Comparison of ENCODE assay signal across 4 cellular contexts in the genomic region with DNA sequence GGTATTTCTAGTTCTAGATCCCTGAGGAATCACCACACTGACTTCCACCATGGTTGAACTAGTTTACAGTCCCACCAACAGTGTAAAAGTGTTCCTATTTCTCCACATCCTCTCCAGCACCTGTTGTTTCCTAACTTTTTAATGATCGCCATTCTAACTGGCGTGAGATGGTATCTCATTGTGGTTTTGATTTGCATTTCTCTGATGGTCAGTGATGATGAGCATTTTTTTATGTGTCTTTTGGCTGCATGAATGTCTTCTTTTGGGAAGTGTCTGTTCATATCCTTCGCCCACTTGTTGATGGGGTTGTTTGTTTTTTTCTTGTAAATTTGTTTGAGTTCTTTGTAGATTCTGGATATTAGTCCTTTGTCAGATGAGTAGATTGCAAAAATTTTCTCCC. TPM values are rescaled to one million over a fixed set of nuclear protein-coding genes. Genes with fewer than 3 reads are reported as not detected.
DNase-seq lines count a peak whose midpoint lies in the region; ATAC-seq, FAIRE-seq and TF ChIP-seq lines count a peak whose summit lies in the region.
"Not testable (repeated sequence)": the region's sequence is repeated elsewhere in the genome, so short reads cannot be mapped to it uniquely, and the experiment has no call there.

No MANE protein-coding gene starts in this region.

- not testable (repeated sequence) for TF ChIP-seq EP300 in K562 (IDR thresholded peaks at IDR 0.05; ENCODE audit: low read length)

- not testable (repeated sequence) for TF ChIP-seq RAD21 in K562 (CRISPR knock-in tag; conservative IDR thresholded peaks at IDR 0.05 in 1 of 2, IDR thresholded peaks at IDR 0.05 in 1 of 2)

- peak overlapping the region; percentile 65 for H3K4me3 Mint-ChIP-seq in endothelial cell (ENCODE audit: unreplicated experiment)
- not testable (repeated sequence) for H3K4me3 Mint-ChIP-seq in stimulated activated naive B cell treated with anti-CD40 and anti-IgM and Interleukin-4, amounts not matched to agents 10 μg/mL and 1 μg/mL and 100 μg/mL, for 72 hours

- H3K4me2 ChIP-seq in K562 (ENCODE audit: insufficient read depth, low read length) = not testable (repeated sequence)

- H3K79me2 ChIP-seq in K562 (ENCODE audit: control insufficient read depth, insufficient read depth, low read length) = peaks cover 13% of the 10 kb centered on the region

- H3K27me3 Mint-ChIP-seq in endothelial cell (ENCODE audit: unreplicated experiment); stimulated activated naive B cell treated with anti-CD40 and anti-IgM and Interleukin-4, amounts not matched to agents 10 μg/mL and 1 μg/mL and 100 μg/mL, for 72 hours: not testable (repeated sequence)

- H3K27ac Mint-ChIP-seq in endothelial cell (ENCODE audit: unreplicated experiment) = not testable (repeated sequence)
- peak overlapping the region; percentile 31 for H3K27ac Mint-ChIP-seq in stimulated activated naive B cell treated with anti-CD40 and anti-IgM and Interleukin-4, amounts not matched to agents 10 μg/mL and 1 μg/mL and 100 μg/mL, for 72 hours

- H3K9me3 Mint-ChIP-seq in endothelial cell (ENCODE audit: unreplicated experiment); stimulated activated naive B cell treated with anti-CD40 and anti-IgM and Interleukin-4, amounts not matched to agents 10 μg/mL and 1 μg/mL and 100 μg/mL, for 72 hours: not testable (repeated sequence)

- not testable (repeated sequence) for H3K27me3 ChIP-seq in K562 (ENCODE audit: control insufficient read depth in 2 of 2, insufficient read depth in 2 of 2, low read length in 2 of 2)

- not testable (repeated sequence) for H3K9me1 ChIP-seq in K562 (ENCODE audit: control insufficient read depth, insufficient read depth, low read length)

- H3K36me3 Mint-ChIP-seq in endothelial cell (ENCODE audit: low read depth, unreplicated experiment) = not testable (repeated sequence)
- peaks cover 15 to 26% of the 10 kb centered on the region in 2 donors for H3K36me3 Mint-ChIP-seq in stimulated activated naive B cell treated with anti-CD40 and anti-IgM and Interleukin-4, amounts not matched to agents 10 μg/mL and 1 μg/mL and 100 μg/mL, for 72 hours

- peaks cover 13 to 24% of the 10 kb centered on the region in 2 experiments; a peak in 2 of 3 replicates for H3K36me3 ChIP-seq in HEK293 (ENCODE audit: control insufficient read depth in 2 of 2, insufficient read depth in 1 of 2, low read length in 2 of 2)
- not testable (repeated sequence) for H3K36me3 ChIP-seq in K562 (ENCODE audit: control insufficient read depth, insufficient read depth, low read length)

- H3K4me1 Mint-ChIP-seq in endothelial cell (ENCODE audit: unreplicated experiment) = not testable (repeated sequence)
- H3K4me1 Mint-ChIP-seq in stimulated activated naive B cell treated with anti-CD40 and anti-IgM and Interleukin-4, amounts not matched to agents 10 μg/mL and 1 μg/mL and 100 μg/mL, for 72 hours = peaks cover 12 to 20% of the 10 kb centered on the region in 2 donors

- TF ChIP-seq CTCF in HEK293 (tag by site-specific recombination; IDR thresholded peaks at IDR 0.05); K562 (IDR thresholded peaks at IDR 0.05 in 2 of 3, conservative IDR thresholded peaks at IDR 0.05 in 1 of 3; ENCODE audit: insufficient read depth in 2 of 3, low read depth in 1 of 3, low read length in 3 of 3); endothelial cell (IDR thresholded peaks at IDR 0.05; ENCODE audit: unreplicated experiment): not testable (repeated sequence)

- not testable (repeated sequence) for TF ChIP-seq POLR2A in K562 (conservative IDR thresholded peaks at IDR 0.05)

- in situ Hi-C loops in K562 (cut with MboI) = not testable (repeated sequence)

- H3K9me3 ChIP-seq in HEK293 (ENCODE audit: control insufficient read depth, insufficient read depth, low read depth, low read length); K562 (replicated peaks; ENCODE audit: control insufficient read depth, insufficient read depth, low read depth, low read length): not testable (repeated sequence)

- H3K4me3 ChIP-seq in HEK293 (ENCODE audit: low read depth, low read length); K562: not testable (repeated sequence)

- not testable (repeated sequence) for H4K20me1 ChIP-seq in K562 (replicated peaks; ENCODE audit: control insufficient read depth, insufficient read depth, low read length)

- not testable (repeated sequence) for DNase-seq in K562 (ENCODE audit: extremely low read depth in 1 of 4, low spot score in 3 of 4); endothelial cell (ENCODE audit: low spot score); stimulated activated naive B cell treated with anti-CD40 and anti-IgM and Interleukin-4, amounts not matched to agents 10 μg/mL and 1 μg/mL and 100 μg/mL, for 72 hours

- not testable (repeated sequence) for BruUV-seq in K562 (replicated peaks; lab: Mats Ljungman, UMichigan)

- not testable (repeated sequence) for FAIRE-seq in K562 (lab: Jason Lieb, UNC)

- not testable (repeated sequence) for H3K4me1 ChIP-seq in HEK293 (ENCODE audit: control insufficient read depth, insufficient read depth, low read length); K562 (replicated peaks in 1 of 2; ENCODE audit: control insufficient read depth in 2 of 2, insufficient read depth in 2 of 2, low read length in 2 of 2)

- WGBS in K562 (ENCODE audit: insufficient coverage, low coverage, missing lambda C conversion rate) = 88% methylated on average over 1 of the region's 3 CpGs

- intact Hi-C loops in K562 (cut with micrococcal nuclease) = not testable (repeated sequence)

- ATAC-seq in K562; stimulated activated naive B cell treated with anti-CD40 and anti-IgM and Interleukin-4, amounts not matched to agents 10 μg/mL and 1 μg/mL and 100 μg/mL, for 72 hours (replicated peaks): not testable (repeated sequence)

- not testable (repeated sequence) for H3K27ac ChIP-seq in HEK293 (ENCODE audit: extremely low read depth, low read depth, low read length); K562 (ENCODE audit: extremely low read depth, low read depth, low read length)

- CTCF ChIA-PET in HEK293 (lab: Yijun Ruan, JAX) = interaction anchor here (0.7 kb wide), 1 partner anchor 10 kb away, joined by 3 read pairs; no protein-coding TSS in a partner anchor
- CTCF ChIA-PET in K562 (lab: Yijun Ruan, JAX; ENCODE audit: low intra/inter-chr PET ratio) = not testable (repeated sequence)

- not testable (repeated sequence) for H2AFZ ChIP-seq in K562 (ENCODE audit: low read depth, low read length)

- POLR2A ChIA-PET in HEK293 (lab: Yijun Ruan, JAX); K562 (lab: Yijun Ruan, JAX): not testable (repeated sequence)

- H3K9ac ChIP-seq in K562 (ENCODE audit: insufficient read depth in 1 of 2, low read depth in 2 of 2, low read length in 2 of 2) = not testable (repeated sequence)

TF ChIP-seq in HEK293, 187 proteins besides CTCF, POLR2A, EP300 and RAD21:
- TF ChIP-seq SCRT1 (tag by site-specific recombination; IDR thresholded peaks at IDR 0.05; ENCODE audit: borderline replicate concordance) (peak; percentile 86), SCRT2 (tag by site-specific recombination; IDR thresholded peaks at IDR 0.05) (peak; percentile 89)

RNA-seq across cellular contexts. Expression of a gene that starts 12.3 kb away (rescaled TPM):
- 4.2 and 13.2 TPM in 2 replicates for total RNA-seq in K562 (2011; cell fraction: chromatin; rRNA removed; ENCODE audit: low replicate concordance)
- total RNA-seq in K562 (2011; cell fraction: nucleolus; rRNA removed) = 1.2 and 1.3 TPM in 2 replicates
- total RNA-seq in K562 (2011; cell fraction: nucleoplasm; rRNA removed) = 2.1 and 3.7 TPM in 2 replicates
- total RNA-seq in K562 (2014; rRNA removed) (5.4 and 6.3 TPM in 2 replicates), K562 (2014; rRNA removed; fragmentation: Illumina TruSeq; extraction: Trizol) (9.3 and 9.5 TPM in 2 replicates), K562 (2015; rRNA removed; fragmentation: Illumina TruSeq; extraction: Trizol) (9.0 and 10.3 TPM in 2 replicates), K562 (2021) (6.5 and 7.5 TPM in 2 replicates), endothelial cell (ENCODE audit: unreplicated experiment) (11.4 TPM)
- polyA plus RNA-seq in K562 (2011; rRNA removed) (5.2 and 7.0 TPM in 2 replicates), K562 (2014; fragmentation: Illumina TruSeq; extraction: Trizol) (6.5 and 6.9 TPM in 2 replicates), K562 (2014; fragmentation: Nextera tagmentation; extraction: Ambion mirVana) (1 to 10 TPM; 3.2 to 3.3 TPM), K562 (2014; rRNA removed) (3.7 and 4.5 TPM in 2 replicates)
- polyA plus RNA-seq in K562 (2011; cell fraction: cytosol; rRNA removed) = 0.76 and 2.3 TPM in 2 replicates
- 3.3 and 4.0 TPM in 2 replicates for polyA plus RNA-seq in K562 (2011; cell fraction: nucleus; rRNA removed)
- 2.9 and 3.0 TPM in 2 replicates for polyA plus RNA-seq in K562 (2012)
- polyA minus RNA-seq in K562 (2011; rRNA and poly(A)+ RNA removed) = 10.0 and 13.8 TPM in 2 replicates
- 3.7 and 5.6 TPM in 2 replicates for polyA minus RNA-seq in K562 (2011; cell fraction: cytosol; rRNA and poly(A)+ RNA removed)
- polyA minus RNA-seq in K562 (2011; cell fraction: nucleus; rRNA and poly(A)+ RNA removed) = 2.7 and 3.4 TPM in 2 replicates

RNA-seq across cellular contexts. Expression of a gene that starts 24.7 kb away (rescaled TPM):
- 23.4 and 99.7 TPM in 2 replicates for total RNA-seq in K562 (2011; cell fraction: chromatin; rRNA removed; ENCODE audit: low replicate concordance)
- 12.8 and 18.8 TPM in 2 replicates for total RNA-seq in K562 (2011; cell fraction: nucleolus; rRNA removed)
- 23.4 and 26.0 TPM in 2 replicates for total RNA-seq in K562 (2011; cell fraction: nucleoplasm; rRNA removed)
- total RNA-seq in K562 (2014; rRNA removed) (18.3 and 19.1 TPM in 2 replicates), K562 (2014; rRNA removed; fragmentation: Illumina TruSeq; extraction: Trizol) (37.7 and 42.9 TPM in 2 replicates), K562 (2015; rRNA removed; fragmentation: Illumina TruSeq; extraction: Trizol) (28.6 and 31.8 TPM in 2 replicates), K562 (2021) (20.1 and 25.6 TPM in 2 replicates), endothelial cell (ENCODE audit: unreplicated experiment) (21.2 TPM)
- polyA plus RNA-seq in K562 (2011; rRNA removed) (35.8 and 39.3 TPM in 2 replicates), K562 (2014; fragmentation: Illumina TruSeq; extraction: Trizol) (27.2 and 31.3 TPM in 2 replicates), K562 (2014; fragmentation: Nextera tagmentation; extraction: Ambion mirVana) (10 to 100 TPM; 11.8 to 16.2 TPM), K562 (2014; rRNA removed) (27.5 and 29.7 TPM in 2 replicates)
- polyA plus RNA-seq in K562 (2011; cell fraction: cytosol; rRNA removed) = 4.5 and 8.0 TPM in 2 replicates
- 31.8 and 55.7 TPM in 2 replicates for polyA plus RNA-seq in K562 (2011; cell fraction: nucleus; rRNA removed)
- polyA plus RNA-seq in K562 (2012) = 13.7 and 17.0 TPM in 2 replicates
- polyA minus RNA-seq in K562 (2011; rRNA and poly(A)+ RNA removed) = 23.9 and 31.9 TPM in 2 replicates
- polyA minus RNA-seq in K562 (2011; cell fraction: cytosol; rRNA and poly(A)+ RNA removed) = 11.1 and 11.2 TPM in 2 replicates
- polyA minus RNA-seq in K562 (2011; cell fraction: nucleus; rRNA and poly(A)+ RNA removed) = 22.1 and 40.3 TPM in 2 replicates
